In genomic region chr3:13009132-13009945, GRCh38 we compare ENCODE assay signal across 8 cellular contexts.
DNase-seq lines count a peak whose midpoint lies in the region; ATAC-seq lines count a peak whose summit lies in the region.

No MANE protein-coding gene starts in this region.

- H3K9me3 Mint-ChIP-seq in stimulated activated naive CD8-positive, alpha-beta T cell treated with anti-CD3 and anti-CD28 coated beads, Interleukin-15, amount 100 ng/mL, for 72 hours = no peaks in the 10 kb centered on the region

- peak overlapping the region; percentile 82 to 86 for H3K4me3 Mint-ChIP-seq in stimulated activated naive CD8-positive, alpha-beta T cell treated with anti-CD3 and anti-CD28 coated beads, Interleukin-15, amount 100 ng/mL, for 72 hours

- DNase-seq in GDM1 (lab: John Stamatoyannopoulos, UW) (peak; percentile 83), cardiac septum (ENCODE audit: low spot score) (peak; percentile 94), NCI-H128 (lab: John Stamatoyannopoulos, UW; ENCODE audit: unreplicated experiment) (no peak)
- peak; percentile 70 to 72 for DNase-seq in activated CD4-positive, alpha-beta T cell treated with anti-CD3 and anti-CD28 coated beads, Interleukin-2, amount 50 U/mL, for 48 hours
- DNase-seq in stimulated activated naive CD8-positive, alpha-beta T cell treated with anti-CD3 and anti-CD28 coated beads, Interleukin-15, amount 100 ng/mL, for 72 hours = peak; percentile 49 to 86

- no peaks in the 10 kb centered on the region for H3K27me3 Mint-ChIP-seq in stimulated activated naive CD8-positive, alpha-beta T cell treated with anti-CD3 and anti-CD28 coated beads, Interleukin-15, amount 100 ng/mL, for 72 hours

- peaks cover 100% of the 10 kb centered on the region for H3K4me1 Mint-ChIP-seq in stimulated activated naive CD8-positive, alpha-beta T cell treated with anti-CD3 and anti-CD28 coated beads, Interleukin-15, amount 100 ng/mL, for 72 hours

- intact Hi-C loops in cardiac septum (cut with DNase I) = no loop called here

- peak; percentile 30 for ATAC-seq in HG03139 (IDR thresholded peaks at IDR 0.05; ENCODE audit: unreplicated experiment)
- ATAC-seq in stimulated activated naive CD8-positive, alpha-beta T cell treated with anti-CD3 and anti-CD28 coated beads, Interleukin-15, amount 100 ng/mL, for 72 hours = peak; percentile 50
- no peak for ATAC-seq in HG02763 (IDR thresholded peaks at IDR 0.05; ENCODE audit: unreplicated experiment)
- no peak for ATAC-seq in GM21576 (IDR thresholded peaks at IDR 0.05; ENCODE audit: unreplicated experiment)

- peak overlapping the region; percentile 59 to 80 for H3K27ac Mint-ChIP-seq in stimulated activated naive CD8-positive, alpha-beta T cell treated with anti-CD3 and anti-CD28 coated beads, Interleukin-15, amount 100 ng/mL, for 72 hours

Comparison
In these comparisons a context has a peak if more than half of its experiments do, and no peak if none do; other contexts are left out.
1. ATAC-seq: peak in HG03139 (single experiment) and stimulated activated naive CD8-positive, alpha-beta T cell treated with anti-CD3 and anti-CD28 coated beads, Interleukin-15, amount 100 ng/mL, for 72 hours (single experiment); none in HG02763 (single experiment) and GM21576 (single experiment).